2 cellular contexts compared by ENCODE assay signal in genomic region chr15:41279535-41280283, GRCh38.
A peak's percentile ranks its signal among the peaks of the same experiment; 100 is the strongest.
TF ChIP-seq lines count a peak whose summit lies in the region.

No MANE protein-coding gene starts in this region.

TF ChIP-seq in HepG2, 621 proteins besides CTCF, POLR2A, EP300 and RAD21:
- TF ChIP-seq RBM22 (optimal IDR thresholded peaks at IDR 0.05; ENCODE audit: low read length) (peak; percentile 42), HNF4A (CRISPR knock-in tag; IDR thresholded peaks at IDR 0.05) (peak; percentile 58; the same call in 1 of the 2 replicates), PAXIP1 (CRISPR knock-in tag; conservative IDR thresholded peaks at IDR 0.05) (peak; percentile 52), ATM (IDR thresholded peaks at IDR 0.05; ENCODE audit: borderline replicate concordance) (no peak), ARID5B (CRISPR knock-in tag; IDR thresholded peaks at IDR 0.05) (no peak), SALL1 (CRISPR knock-in tag; IDR thresholded peaks at IDR 0.05) (peak; percentile 37; the same call in 1 of the 2 replicates), NFAT5 (CRISPR knock-in tag; IDR thresholded peaks at IDR 0.05) (no peak), HDAC1 (CRISPR knock-in tag; IDR thresholded peaks at IDR 0.05) (0 out of 2 replicates have a peak, but pooled peaks have one; percentile 4), CREM (IDR thresholded peaks at IDR 0.05) (peak; percentile 33; the same call in 1 of the 2 replicates), CREM (CRISPR knock-in tag; IDR thresholded peaks at IDR 0.05) (no peak), ONECUT2 (CRISPR knock-in tag; IDR thresholded peaks at IDR 0.05) (peak; percentile 67), TCF7 (IDR thresholded peaks at IDR 0.05; ENCODE audit: low read depth) (peak; percentile 65), SAP130 (CRISPR knock-in tag; IDR thresholded peaks at IDR 0.05; ENCODE audit: low read depth) (0 out of 2 replicates have a peak, but pooled peaks have one; percentile 31), ZNF644 (CRISPR knock-in tag; IDR thresholded peaks at IDR 0.05; ENCODE audit: low read depth) (0 out of 2 replicates have a peak, but pooled peaks have one; percentile 16)
TF ChIP-seq in HepG2: peak in this region for 10.

TF ChIP-seq in IMR-90, 13 proteins besides CTCF, POLR2A, EP300 and RAD21:
- no peak for TF ChIP-seq USF2 (IDR thresholded peaks at IDR 0.05; ENCODE audit: low read depth, low read length)
- TF ChIP-seq MAFK (IDR thresholded peaks at IDR 0.05; ENCODE audit: low read depth, low read length) = no peak
- TF ChIP-seq FOS (IDR thresholded peaks at IDR 0.05; ENCODE audit: low read depth, low read length) = no peak
- TF ChIP-seq CHD1 (IDR thresholded peaks at IDR 0.05; ENCODE audit: low read depth, low read length) = no peak
- TF ChIP-seq RFX5 (IDR thresholded peaks at IDR 0.05; ENCODE audit: low read depth, low read length) = no peak
- no peak for TF ChIP-seq NFE2L2 (IDR thresholded peaks at IDR 0.05; ENCODE audit: low read depth, low read length)
- no peak for TF ChIP-seq SMC3 (IDR thresholded peaks at IDR 0.05; ENCODE audit: low read depth, low read length)
- no peak for TF ChIP-seq BHLHE40 (IDR thresholded peaks at IDR 0.05; ENCODE audit: low read depth, low read length)
- TF ChIP-seq MAZ (IDR thresholded peaks at IDR 0.05; ENCODE audit: borderline replicate concordance, low read depth, low read length) = no peak
- TF ChIP-seq ELK1 (IDR thresholded peaks at IDR 0.05; ENCODE audit: borderline replicate concordance, low read depth, low read length) = no peak
- TF ChIP-seq MXI1 (IDR thresholded peaks at IDR 0.05; ENCODE audit: borderline replicate concordance, low read depth, low read length) = no peak
- no peak for TF ChIP-seq CEBPB (IDR thresholded peaks at IDR 0.05; ENCODE audit: low read depth, low read length)
